11 cellular contexts compared by ENCODE assay signal in the genomic region with DNA sequence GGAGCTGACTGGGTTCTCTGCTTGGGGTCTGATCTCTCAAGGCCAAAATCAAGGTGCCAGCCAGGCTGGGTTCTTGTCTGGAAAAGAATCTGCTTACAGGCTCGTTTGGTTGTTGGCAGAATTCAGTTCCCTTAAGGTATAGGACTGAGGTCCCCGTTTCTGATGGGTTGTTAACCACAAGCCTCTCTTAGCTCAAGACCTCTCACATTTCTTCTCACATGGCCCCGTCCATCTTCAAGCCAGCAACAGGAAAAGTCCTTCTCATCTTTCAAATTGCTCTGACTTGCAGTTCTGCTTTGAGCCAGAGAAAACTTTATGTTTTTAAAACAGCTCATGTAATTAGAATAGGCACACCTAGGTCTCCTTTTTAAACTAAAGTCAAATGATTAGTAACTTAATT. TPM values are rescaled to one million over a fixed set of nuclear protein-coding genes. Genes with fewer than 3 reads are reported as not detected.
DNase-seq lines count a peak whose midpoint lies in the region; ATAC-seq, FAIRE-seq and TF ChIP-seq lines count a peak whose summit lies in the region.
"Had no signal": no experiment of that assay in that cellular context is flagged by ENCODE, and none has a peak within 500 bp of the region (broad histone marks: within the 10 kb centered on the region; RNA-seq: fewer than 3 reads in every experiment).

No MANE protein-coding gene starts in this region.

- H3K4me3 ChIP-seq in SJSA1 = no peak overlapping the region
- peak overlapping the region; percentile 48 for H3K4me3 ChIP-seq in fibroblast of villous mesenchyme (ENCODE audit: low read depth, low read length)
- no peak overlapping the region for H3K4me3 ChIP-seq in skin epidermis

- DNase-seq in H54 (ENCODE audit: insufficient read length, low spot score) (no peak), SJSA1 (ENCODE audit: low read depth in 1 of 2, low spot score in 2 of 2) (peak in 1 of 2 experiments; percentile 57), fibroblast of villous mesenchyme (ENCODE audit: low read depth) (peak; percentile 51), ureter (ENCODE audit: low spot score) (no peak), GOT3 (lab: John Stamatoyannopoulos, UW) (no peak), erythroblast (lab: John Stamatoyannopoulos, UW) (no peak)
- DNase-seq: activated CD4-positive, CD25-positive, alpha-beta regulatory T cell treated with anti-CD3 and anti-CD28 coated beads, Interleukin-2, amount 50 U/mL, for 72 hours; NCI-H2081; stimulated activated naive B cell treated with anti-CD40 and anti-IgM and Interleukin-4, amounts not matched to agents 10 μg/mL and 1 μg/mL and 100 μg/mL, for 72 hours had no signal

- no peaks in the 10 kb centered on the region for H3K27me3 ChIP-seq in SJSA1 (replicated peaks)

- peaks cover 29% of the 10 kb centered on the region for H3K4me1 ChIP-seq in SJSA1 (replicated peaks)

- no peaks in the 10 kb centered on the region for H3K36me3 ChIP-seq in SJSA1

- peak overlapping the region; percentile 95 for H3K27ac ChIP-seq in SJSA1
- H3K27ac ChIP-seq in skin epidermis = peak overlapping the region in 15 of 21 experiments; percentile 37 to 81 (median 69)

- TF ChIP-seq POLR2A in H54 (IDR thresholded peaks at IDR 0.05; ENCODE audit: low read depth, low read length) (no peak), erythroblast (IDR thresholded peaks at IDR 0.05; ENCODE audit: low read length) (no peak)

- H3K9me3 ChIP-seq in SJSA1 (replicated peaks) = no peaks in the 10 kb centered on the region

- peak; percentile 52 for FAIRE-seq in H54 (lab: Jason Lieb, UNC)

- no peak for TF ChIP-seq CTCF in fibroblast of villous mesenchyme (IDR thresholded peaks at IDR 0.05; ENCODE audit: insufficient read depth, low read depth, low read length)

- ATAC-seq in GM18867 (IDR thresholded peaks at IDR 0.05; ENCODE audit: unreplicated experiment) = no peak
- ATAC-seq: stimulated activated naive B cell treated with anti-CD40 and anti-IgM and Interleukin-4, amounts not matched to agents 10 μg/mL and 1 μg/mL and 100 μg/mL, for 72 hours had no signal

RNA-seq across cellular contexts. Expression of a gene that starts 20.4 kb away (rescaled TPM):
- total RNA-seq in SJSA1 (2014; rRNA removed; shearing (Covaris generic)) = 26.8 and 27.8 TPM in 2 replicates
- total RNA-seq in fibroblast of villous mesenchyme = 160 TPM in 2 replicates
- 61.8 TPM for total RNA-seq in ureter
